In genomic region chr4:133355636-133356035, GRCh38 we compare ENCODE assay signal across 17 cellular contexts.
"Had no signal": no experiment of that assay in that cellular context is flagged by ENCODE, and none has a peak within 500 bp of the region (broad histone marks: within the 10 kb centered on the region; RNA-seq: fewer than 3 reads in every experiment).

No MANE protein-coding gene starts in this region.

- H3K9me3 ChIP-seq: breast epithelium, heart right ventricle, spleen had no signal

- ATAC-seq: activated CD4-positive, CD25-positive, alpha-beta regulatory T cell treated with anti-CD3 and anti-CD28 coated beads, Interleukin-2, amount 50 U/mL, for 24 hours; activated CD8-positive, alpha-beta T cell treated with anti-CD3 and anti-CD28 coated beads, Interleukin-2, amount 10 ng/mL, durations not matched to agents 7 days and 5 days; activated T-cell treated with anti-CD3 and anti-CD28 coated beads, Interleukin-2, amount 50 U/mL, for 4 hours; esophagus mucosa; heart right ventricle; natural killer cell treated with Interleukin-12 subunit alpha and Interleukin-12 subunit beta and Interleukin-15 and Interleukin-18, amount 100 ng/mL, for 72 hours; stimulated activated naive CD8-positive, alpha-beta T cell treated with anti-CD3 and anti-CD28 coated beads, Interleukin-15, Interleukin-2, amounts not matched to agents 100 U/mL and 50 U/mL, for 24 hours had no signal

- H3K27ac ChIP-seq: breast epithelium, heart right ventricle, spleen had no signal

- H3K27me3 ChIP-seq: breast epithelium, heart right ventricle, spleen had no signal

- DNase-seq: activated CD4-positive, alpha-beta T cell treated with anti-CD3 and anti-CD28 coated beads, Interleukin-2, amount 10 ng/mL, durations not matched to agents 7 days and 5 days; activated CD8-positive, alpha-beta T cell treated with anti-CD3 and anti-CD28 coated beads, Interleukin-2, amount 10 ng/mL, durations not matched to agents 7 days and 5 days; activated naive CD4-positive, alpha-beta T cell treated with anti-CD3 and anti-CD28 coated beads for 36 hours; activated T-cell treated with anti-CD3 and anti-CD28 coated beads, Interleukin-2, amount 50 U/mL, for 4 hours; cerebellar nuclear complex; effector CD8-positive, alpha-beta T cell; heart right ventricle; posterior cingulate gyrus; spleen; stimulated activated CD8-positive, alpha-beta memory T cell treated with anti-CD3 and anti-CD28 coated beads, Interleukin-4, amount 100 ng/mL, for 48 hours; stimulated activated naive CD8-positive, alpha-beta T cell treated with anti-CD3 and anti-CD28 coated beads, Interleukin-15, Interleukin-2, amounts not matched to agents 100 U/mL and 50 U/mL, for 24 hours; T-helper 1 cell; T1000 had no signal

- H3K4me1 ChIP-seq: breast epithelium, heart right ventricle, spleen had no signal

- H3K36me3 ChIP-seq: breast epithelium, heart right ventricle, spleen had no signal

- H3K4me3 ChIP-seq: breast epithelium, heart right ventricle, spleen had no signal
